ENCODE assay signal across 19 cellular contexts in genomic region chrX:110381216-110381615, GRCh38. TPM values are rescaled to one million over a fixed set of nuclear protein-coding genes. Genes with fewer than 3 reads are reported as not detected.
"Had no signal": no experiment of that assay in that cellular context is flagged by ENCODE, and none has a peak within 500 bp of the region (broad histone marks: within the 10 kb centered on the region; RNA-seq: fewer than 3 reads in every experiment).

No MANE protein-coding gene starts in this region.

- H3K27me3 ChIP-seq: stomach had no signal

- H3K4me1 Mint-ChIP-seq: activated naive CD8-positive, alpha-beta T cell treated with anti-CD3 and anti-CD28 coated beads for 36 hours; endodermal cell; memory B cell had no signal

- H3K27ac ChIP-seq: skin epidermis, stomach, thoracic aorta had no signal

- H3K4me3 ChIP-seq: skin epidermis, stomach, thoracic aorta had no signal

- H3K9me3 ChIP-seq: stomach, thoracic aorta had no signal

- H3K36me3 Mint-ChIP-seq: activated CD4-positive, alpha-beta memory T cell treated with anti-CD3 and anti-CD28 coated beads for 36 hours; activated naive CD8-positive, alpha-beta T cell treated with anti-CD3 and anti-CD28 coated beads for 36 hours; memory B cell had no signal

- ATAC-seq: activated T-cell treated with anti-CD3 and anti-CD28 coated beads, Interleukin-2, amount 50 U/mL, for 72 hours; left lobe of liver had no signal

- DNase-seq: activated CD4-positive, alpha-beta memory T cell treated with anti-CD3 and anti-CD28 coated beads for 36 hours; activated gamma-delta T cell treated with Interleukin-2 at 50 U/mL for 16 hours; activated naive CD8-positive, alpha-beta T cell treated with anti-CD3 and anti-CD28 coated beads for 36 hours; activated T-cell treated with anti-CD3 and anti-CD28 coated beads, Interleukin-2, amount 50 U/mL, for 72 hours; aorta; dermis blood vessel endothelial cell; endodermal cell; erythroblast; foreskin melanocyte; head of caudate nucleus; islet precursor cell; stimulated activated CD4-positive, alpha-beta T cell treated with anti-CD3 and anti-CD28 coated beads, Interleukin-4, amount 100 ng/mL, for 4 hours; stomach; T-helper 9 cell had no signal

- H3K27me3 Mint-ChIP-seq: activated CD4-positive, alpha-beta memory T cell treated with anti-CD3 and anti-CD28 coated beads for 36 hours; activated naive CD8-positive, alpha-beta T cell treated with anti-CD3 and anti-CD28 coated beads for 36 hours had no signal

- H3K27ac Mint-ChIP-seq: activated CD4-positive, alpha-beta memory T cell treated with anti-CD3 and anti-CD28 coated beads for 36 hours; activated naive CD8-positive, alpha-beta T cell treated with anti-CD3 and anti-CD28 coated beads for 36 hours; activated T-cell treated with anti-CD3 and anti-CD28 coated beads, Interleukin-2, amount 50 U/mL, for 72 hours; endodermal cell; memory B cell had no signal

- H3K4me1 ChIP-seq: stomach had no signal

- H3K9me3 Mint-ChIP-seq: activated CD4-positive, alpha-beta memory T cell treated with anti-CD3 and anti-CD28 coated beads for 36 hours; activated naive CD8-positive, alpha-beta T cell treated with anti-CD3 and anti-CD28 coated beads for 36 hours; activated T-cell treated with anti-CD3 and anti-CD28 coated beads, Interleukin-2, amount 50 U/mL, for 72 hours; endodermal cell; memory B cell had no signal

- H3K4me3 Mint-ChIP-seq: activated CD4-positive, alpha-beta memory T cell treated with anti-CD3 and anti-CD28 coated beads for 36 hours; activated naive CD8-positive, alpha-beta T cell treated with anti-CD3 and anti-CD28 coated beads for 36 hours; activated T-cell treated with anti-CD3 and anti-CD28 coated beads, Interleukin-2, amount 50 U/mL, for 72 hours; endodermal cell; memory B cell had no signal

- H3K36me3 ChIP-seq: stomach, thoracic aorta had no signal

RNA-seq across cellular contexts. Expression of gene RTL9, which starts 22.6 kb away (rescaled TPM):
- total RNA-seq: activated naive CD8-positive, alpha-beta T cell treated with anti-CD3 and anti-CD28 coated beads for 36 hours; dermis blood vessel endothelial cell; ureter had no signal
